ENCODE assay signal across 10 cellular contexts in genomic region chr12:75658826-75659823, GRCh38.
DNase-seq lines count a peak whose midpoint lies in the region; FAIRE-seq and TF ChIP-seq lines count a peak whose summit lies in the region.
"Had no signal": no experiment of that assay in that cellular context is flagged by ENCODE, and none has a peak within 500 bp of the region (broad histone marks: within the 10 kb centered on the region; RNA-seq: fewer than 3 reads in every experiment).

No MANE protein-coding gene starts in this region.

- no peaks in the 10 kb centered on the region for H3K27me3 ChIP-seq in H9 (ENCODE audit: insufficient read depth, low read length)

- no peak overlapping the region for H3K4ac ChIP-seq in H9 (ENCODE audit: low read depth, low read length)

- no peak overlapping the region for H2BK12ac ChIP-seq in H9 (ENCODE audit: insufficient read length, low read depth, low read length)

- no peak for TF ChIP-seq CTCF in H9 (conservative IDR thresholded peaks at IDR 0.05)

- H3K4me1 Mint-ChIP-seq in H9 = peaks cover 3 to 5% of the 10 kb centered on the region in 2 experiments; a peak in 2 of 4 replicates
- H3K4me1 Mint-ChIP-seq: activated B cell treated with CpG ODN at 0.5 μM for 24 hours had no signal

- H3K23me2 ChIP-seq in H9 (ENCODE audit: insufficient read length, low read depth, low read length, poor library complexity, severe bottlenecking) = no peaks in the 10 kb centered on the region

- H2AK5ac ChIP-seq in H9 (ENCODE audit: insufficient read length, low read length) = no peak overlapping the region

- H3K14ac ChIP-seq in H9 (ENCODE audit: insufficient read depth, low read length) = no peak overlapping the region

- no peak overlapping the region for H3T11ph ChIP-seq in H9 (ENCODE audit: low read length)

- no peak overlapping the region for H3K56ac ChIP-seq in H9 (ENCODE audit: insufficient read length, low read depth, low read length)

- H4K5ac ChIP-seq in H9 (ENCODE audit: insufficient read length, low read depth, low read length) = no peak overlapping the region

- no peak overlapping the region for H2BK120ac ChIP-seq in H9 (ENCODE audit: low read depth, low read length, poor library complexity, severe bottlenecking)

- FAIRE-seq in frontal cortex (lab: Jason Lieb, UNC) = no peak

- H2BK15ac ChIP-seq in H9 (ENCODE audit: low read depth, low read length) = no peak overlapping the region

- H3K18ac ChIP-seq in H9 (ENCODE audit: insufficient read length, low read depth, low read length) = no peak overlapping the region

- no peak overlapping the region for H3K9ac ChIP-seq in H9 (ENCODE audit: extremely low read depth, insufficient read length, low read length)

- H4K91ac ChIP-seq in H9 (ENCODE audit: insufficient read length, low read depth, low read length) = no peak overlapping the region

- no peaks in the 10 kb centered on the region for H4K20me1 ChIP-seq in H9 (ENCODE audit: control insufficient read depth, insufficient read depth, insufficient read length)

- H3K27ac Mint-ChIP-seq in H9 = no peak overlapping the region
- H3K27ac Mint-ChIP-seq: activated B cell treated with CpG ODN at 0.5 μM for 24 hours had no signal

- H3K27me3 Mint-ChIP-seq in H9 (ENCODE audit: low read depth) = no peaks in the 10 kb centered on the region
- H3K27me3 Mint-ChIP-seq: activated B cell treated with CpG ODN at 0.5 μM for 24 hours had no signal

- H3K4me3 Mint-ChIP-seq in H9 = no peak overlapping the region
- H3K4me3 Mint-ChIP-seq: activated B cell treated with CpG ODN at 0.5 μM for 24 hours had no signal

- H3K4me1 ChIP-seq in H9 (ENCODE audit: insufficient read depth, low read length) = no peaks in the 10 kb centered on the region; the same call in 1 of the 2 replicates

- H3K36me3 Mint-ChIP-seq in H9 (ENCODE audit: insufficient read depth in 1 of 3, low read depth in 3 of 3) = no peaks in the 10 kb centered on the region

- H4K8ac ChIP-seq in H9 (replicated peaks; ENCODE audit: insufficient read length, low read depth, low read length) = no peak overlapping the region

- H3K4me2 ChIP-seq in H9 (ENCODE audit: insufficient read depth, insufficient read length, low read length) = no peak overlapping the region

- no peaks in the 10 kb centered on the region for H3K79me2 ChIP-seq in H9 (ENCODE audit: insufficient read depth, low read length)

- no peaks in the 10 kb centered on the region for H3K79me1 ChIP-seq in H9 (ENCODE audit: insufficient read depth, low read depth, low read length, poor library complexity, severe bottlenecking)

- no peak overlapping the region for H2BK20ac ChIP-seq in H9 (ENCODE audit: low read depth, low read length, poor library complexity, severe bottlenecking)

- H3K27ac ChIP-seq in H9 (ENCODE audit: insufficient read length, low read depth, low read length) = no peak overlapping the region
- H3K27ac ChIP-seq: thoracic aorta had no signal

- no peak overlapping the region for H2BK5ac ChIP-seq in H9 (ENCODE audit: insufficient read length, low read length)

- DNase-seq in Daoy (ENCODE audit: low read depth) = peak; percentile 72
- DNase-seq in NCI-H1105 treated with DMSO at 0.1 percent for 48 hours (lab: John Stamatoyannopoulos, UW) = peak; percentile 85
- peak; percentile 83 for DNase-seq in amniotic epithelial cell (ENCODE audit: low read depth)
- DNase-seq in midbrain (lab: John Stamatoyannopoulos, UW) = peak; percentile 46
- DNase-seq in frontal cortex (ENCODE audit: low spot score in 2 of 2) = no peak
- no peak for DNase-seq in NCI-H128 (lab: John Stamatoyannopoulos, UW; ENCODE audit: unreplicated experiment)
- no peak for DNase-seq in iPS-NIHi7 (ENCODE audit: extremely low spot score)
- no peak for DNase-seq in H9
- DNase-seq: activated B cell treated with CpG ODN at 0.5 μM for 24 hours had no signal

- no peaks in the 10 kb centered on the region for H3K9me3 ChIP-seq in H9 (ENCODE audit: control insufficient read depth, low read depth, low read length)
- H3K9me3 ChIP-seq: thoracic aorta had no signal

- H3K9me3 Mint-ChIP-seq in H9 = no peaks in the 10 kb centered on the region; a peak in 1 of 5 replicates
- H3K9me3 Mint-ChIP-seq: activated B cell treated with CpG ODN at 0.5 μM for 24 hours had no signal

- H3K23ac ChIP-seq in H9 (ENCODE audit: insufficient read length, low read depth, low read length) = no peak overlapping the region

- WGBS in H9 (ENCODE audit: extremely low coverage, insufficient read length, low lambda C conversion rate) = no CpG with 5 or more reads among the region's 10 CpGs

- H2AFZ ChIP-seq in H9 (ENCODE audit: low read length) = no peak overlapping the region

Comparison
In these comparisons a context has a peak if more than half of its experiments do, and no peak if none do; other contexts are left out.
1. DNase-seq: peak in Daoy (single experiment), NCI-H1105 treated with DMSO at 0.1 percent for 48 hours (single experiment), amniotic epithelial cell (single experiment) and midbrain (single experiment); none in frontal cortex (0 of 2), NCI-H128 (single experiment), iPS-NIHi7 (single experiment) and H9 (single experiment).